1 cellular context compared by ENCODE assay signal in genomic region chr7:157318015-157318706, GRCh38.
TF ChIP-seq lines count a peak whose summit lies in the region.

No MANE protein-coding gene starts in this region.

TF ChIP-seq in WTC11, 78 proteins besides CTCF, POLR2A, EP300 and RAD21 (continued from another document):
- TF ChIP-seq FOXP4 (CRISPR knock-in tag; IDR thresholded peaks at IDR 0.05): no peak
- no peak for TF ChIP-seq ZMAT4 (CRISPR knock-in tag; IDR thresholded peaks at IDR 0.05)
- TF ChIP-seq ZNF232 (CRISPR knock-in tag; IDR thresholded peaks at IDR 0.05): no peak
- no peak for TF ChIP-seq ERG (CRISPR knock-in tag; IDR thresholded peaks at IDR 0.05)
- TF ChIP-seq RELA (CRISPR knock-in tag; IDR thresholded peaks at IDR 0.05; ENCODE audit: borderline replicate concordance): no peak
- TF ChIP-seq SMAD3 (CRISPR knock-in tag; IDR thresholded peaks at IDR 0.05; ENCODE audit: borderline replicate concordance): no peak
- TF ChIP-seq SP1 (CRISPR knock-in tag; conservative IDR thresholded peaks at IDR 0.05): no peak
- no peak for TF ChIP-seq HMGXB4 (CRISPR knock-in tag; IDR thresholded peaks at IDR 0.05)
